Comparison of ENCODE assay signal across 8 cellular contexts in genomic region chr7:108569381-108570145, GRCh38. TPM values are rescaled to one million over a fixed set of nuclear protein-coding genes. Genes with fewer than 3 reads are reported as not detected.
DNase-seq lines count a peak whose midpoint lies in the region; ATAC-seq and TF ChIP-seq lines count a peak whose summit lies in the region.

TSS of gene DNAJB9 (plus strand) at chr7:108569874. CDS start at chr7:108571727, 1,853 bp downstream.
TSS of gene THAP5 (minus strand) at chr7:108569706. CDS start at chr7:108569569, 137 bp downstream.

- peak; percentile 96 for ATAC-seq in GM21515 (IDR thresholded peaks at IDR 0.05; ENCODE audit: unreplicated experiment)

- H3K79me2 ChIP-seq in OCI-LY3 (ENCODE audit: low read length), result peaks cover 87% of the 10 kb centered on the region

- H3K9ac ChIP-seq in OCI-LY3 (ENCODE audit: low read length), result peak within 1 kb of the TSS; percentile 97

- H3K4me1 ChIP-seq in OCI-LY3 (ENCODE audit: low read length), result peaks cover 21% of the 10 kb centered on the region

- H3K36me3 ChIP-seq in OCI-LY3 (replicated peaks; ENCODE audit: low read depth, low read length), result peaks cover 56% of the 10 kb centered on the region

- H3K27me3 ChIP-seq in OCI-LY3 (ENCODE audit: low read depth, low read length), result no peaks in the 10 kb centered on the region

- H3K4me3 Mint-ChIP-seq in endothelial cell (ENCODE audit: unreplicated experiment) (peak within 1 kb of the TSS; percentile 99), mesothelial cell of epicardium (peak within 1 kb of the TSS; percentile 95)

- H3K4me2 ChIP-seq in OCI-LY3 (ENCODE audit: low read length), result peak within 1 kb of the TSS; percentile 98

- peak within 1 kb of the TSS; percentile 89 for H3K27ac ChIP-seq in OCI-LY3 (ENCODE audit: low read length)

- H3K27me3 Mint-ChIP-seq in endothelial cell (ENCODE audit: unreplicated experiment) (peaks cover 7% of the 10 kb centered on the region), mesothelial cell of epicardium (ENCODE audit: low read depth) (no peaks in the 10 kb centered on the region)

- DNase-seq in D341Med (ENCODE audit: low spot score), result peak; percentile 96
- DNase-seq in HuH-7 (ENCODE audit: low spot score), result peak; percentile 95
- DNase-seq in activated T-cell treated with anti-CD3 and anti-CD28 coated beads for 1 hour (ENCODE audit: low read depth), result peak; percentile 97
- peak; percentile 98 for DNase-seq in endothelial cell (ENCODE audit: low spot score)
- DNase-seq in mesothelial cell of epicardium (ENCODE audit: low spot score in 2 of 2, unreplicated experiment in 2 of 2), result peak; percentile 97 to 98
- DNase-seq in stimulated activated CD8-positive, alpha-beta memory T cell treated with anti-CD3 and anti-CD28 coated beads, Interleukin-15, amount 100 ng/mL, for 48 hours (ENCODE audit: low read depth in 2 of 2), result peak; percentile 99

- peak within 1 kb of the TSS; percentile 63 for H2AFZ ChIP-seq in OCI-LY3 (ENCODE audit: low read depth, low read length)

- TF ChIP-seq CTCF in OCI-LY3 (IDR thresholded peaks at IDR 0.05; ENCODE audit: low read depth, low read length) (no peak), endothelial cell (IDR thresholded peaks at IDR 0.05; ENCODE audit: unreplicated experiment) (no peak), mesothelial cell of epicardium (IDR thresholded peaks at IDR 0.05; ENCODE audit: unreplicated experiment) (no peak)

- H4K20me1 ChIP-seq in OCI-LY3 (ENCODE audit: insufficient read depth, low read length), result peaks cover 20% of the 10 kb centered on the region; the same call in 1 of the 2 replicates

- H3K27ac Mint-ChIP-seq in endothelial cell (ENCODE audit: unreplicated experiment) (peak within 1 kb of the TSS; percentile 99), mesothelial cell of epicardium (peak within 1 kb of the TSS; percentile 99)

- H3K9me3 ChIP-seq in OCI-LY3 (ENCODE audit: insufficient read depth, low read length), result no peaks in the 10 kb centered on the region

- no peaks in the 10 kb centered on the region for H3K9me3 Mint-ChIP-seq in endothelial cell (ENCODE audit: unreplicated experiment)
- H3K9me3 Mint-ChIP-seq in mesothelial cell of epicardium, result peaks cover 3% of the 10 kb centered on the region

- peaks cover 22% of the 10 kb centered on the region for H3K4me1 Mint-ChIP-seq in endothelial cell (ENCODE audit: unreplicated experiment)
- peaks cover 35% of the 10 kb centered on the region for H3K4me1 Mint-ChIP-seq in mesothelial cell of epicardium

- H3K4me3 ChIP-seq in OCI-LY3 (ENCODE audit: low read length), result peak within 1 kb of the TSS; percentile 92

- H3K36me3 Mint-ChIP-seq in endothelial cell (ENCODE audit: low read depth, unreplicated experiment) (peaks cover 7% of the 10 kb centered on the region), mesothelial cell of epicardium (peaks cover 19% of the 10 kb centered on the region)

RNA-seq across cellular contexts. Expression of gene DNAJB9, which starts in this region (rescaled TPM):
- 18.6 TPM for total RNA-seq in endothelial cell (ENCODE audit: unreplicated experiment)
- 14.1 to 14.6 TPM (median 14.5 TPM) in 3 replicates for total RNA-seq in mesothelial cell of epicardium

RNA-seq across cellular contexts. Expression of gene THAP5, which starts in this region (rescaled TPM):
- total RNA-seq in endothelial cell (ENCODE audit: unreplicated experiment), result 16.4 TPM
- total RNA-seq in mesothelial cell of epicardium, result 23.2 to 28.4 TPM (median 25.9 TPM) in 3 replicates

Comparison
In these comparisons a context has a peak if more than half of its experiments do, and no peak if none do; other contexts are left out.
1. Peak in every context shown above with its lines: DNase-seq, ATAC-seq, H3K4me3 ChIP-seq and H3K27ac ChIP-seq.